ENCODE assay signal across 8 cellular contexts in the genomic region with DNA sequence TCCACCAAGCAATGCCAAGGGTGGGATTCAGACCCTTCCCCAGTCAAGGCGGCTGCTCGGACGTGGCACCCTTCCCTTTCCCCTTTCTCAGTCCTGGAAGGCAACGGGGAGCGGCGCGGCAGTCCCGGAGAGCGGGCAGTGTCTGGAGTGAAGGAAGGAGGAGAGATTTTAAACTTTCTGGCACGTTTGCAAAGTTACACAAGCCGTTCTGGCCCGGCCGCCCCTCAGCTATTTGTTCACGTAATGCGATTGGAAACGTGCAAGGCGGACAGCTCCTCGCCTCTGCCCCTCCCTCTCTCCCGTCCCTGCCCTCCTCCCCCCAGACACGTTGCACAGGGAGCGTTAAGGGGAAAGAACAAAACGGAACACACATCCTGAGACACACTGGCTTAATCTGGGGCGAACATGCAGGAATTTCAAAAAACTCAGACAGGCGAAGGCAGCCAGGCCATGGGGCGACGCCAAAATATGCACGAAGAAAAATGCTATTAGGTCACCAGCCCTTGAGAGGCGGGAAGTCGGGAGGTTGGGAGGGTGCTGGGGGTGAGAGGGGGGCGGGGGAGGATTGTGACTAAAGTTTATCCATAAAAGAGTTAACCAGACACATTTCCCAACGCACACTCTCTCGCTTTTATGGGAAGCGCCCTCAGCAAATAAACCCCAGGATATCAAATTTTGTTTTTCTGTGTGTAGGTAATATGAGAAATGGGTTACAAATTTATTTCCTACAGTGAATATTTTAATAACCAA. TPM values are rescaled to one million over a fixed set of nuclear protein-coding genes. Genes with fewer than 3 reads are reported as not detected.
DNase-seq lines count a peak whose midpoint lies in the region; ATAC-seq, FAIRE-seq and TF ChIP-seq lines count a peak whose summit lies in the region.

A gene with protein sequence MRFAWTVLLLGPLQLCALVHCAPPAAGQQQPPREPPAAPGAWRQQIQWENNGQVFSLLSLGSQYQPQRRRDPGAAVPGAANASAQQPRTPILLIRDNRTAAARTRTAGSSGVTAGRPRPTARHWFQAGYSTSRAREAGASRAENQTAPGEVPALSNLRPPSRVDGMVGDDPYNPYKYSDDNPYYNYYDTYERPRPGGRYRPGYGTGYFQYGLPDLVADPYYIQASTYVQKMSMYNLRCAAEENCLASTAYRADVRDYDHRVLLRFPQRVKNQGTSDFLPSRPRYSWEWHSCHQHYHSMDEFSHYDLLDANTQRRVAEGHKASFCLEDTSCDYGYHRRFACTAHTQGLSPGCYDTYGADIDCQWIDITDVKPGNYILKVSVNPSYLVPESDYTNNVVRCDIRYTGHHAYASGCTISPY (minus strand): TSS at position 144 of the 750 bp plus-strand sequence. CDS start 274 bp downstream, outside the sequence.

- POLR2A ChIA-PET in activated CD4-positive, alpha-beta memory T cell treated with anti-CD3 and anti-CD28 coated beads for 36 hours (lab: Charles Lee): no interaction called here

- H3K4me1 Mint-ChIP-seq in activated CD4-positive, alpha-beta memory T cell treated with anti-CD3 and anti-CD28 coated beads for 36 hours (ENCODE audit: low read depth): peaks cover 17% of the 10 kb centered on the region
- H3K4me1 Mint-ChIP-seq in neural crest cell: peaks cover 20% of the 10 kb centered on the region

- peak; percentile 84 for FAIRE-seq in HTR-8/SVneo (lab: Jason Lieb, UNC)

- H3K27ac Mint-ChIP-seq in activated CD4-positive, alpha-beta memory T cell treated with anti-CD3 and anti-CD28 coated beads for 36 hours: no peak within 1 kb of the TSS
- H3K27ac Mint-ChIP-seq in neural crest cell (ENCODE audit: unreplicated experiment): no peak within 1 kb of the TSS

- H3K27me3 Mint-ChIP-seq in activated CD4-positive, alpha-beta memory T cell treated with anti-CD3 and anti-CD28 coated beads for 36 hours: peaks cover 48% of the 10 kb centered on the region
- H3K27me3 Mint-ChIP-seq in neural crest cell (ENCODE audit: low read depth): peaks cover 42% of the 10 kb centered on the region

- H3K9me3 Mint-ChIP-seq in activated CD4-positive, alpha-beta memory T cell treated with anti-CD3 and anti-CD28 coated beads for 36 hours: no peaks in the 10 kb centered on the region
- no peaks in the 10 kb centered on the region for H3K9me3 Mint-ChIP-seq in neural crest cell

- in situ Hi-C loops in G401 (cut with HindIII; ENCODE audit: low sequenced_read_pairs): no loop called here

- CTCF ChIA-PET in activated CD4-positive, alpha-beta memory T cell treated with anti-CD3 and anti-CD28 coated beads for 36 hours (lab: Charles Lee): no interaction called here

- no peak for ATAC-seq in HG02938 (IDR thresholded peaks at IDR 0.05; ENCODE audit: unreplicated experiment)

- peak within 1 kb of the TSS; percentile 90 to 93 for H3K4me3 ChIP-seq in foreskin fibroblast (ENCODE audit: low read depth in 1 of 2, low read length in 2 of 2)

- H3K36me3 Mint-ChIP-seq in activated CD4-positive, alpha-beta memory T cell treated with anti-CD3 and anti-CD28 coated beads for 36 hours: no peaks in the 10 kb centered on the region
- no peaks in the 10 kb centered on the region for H3K36me3 Mint-ChIP-seq in neural crest cell (ENCODE audit: low read depth)

- TF ChIP-seq CTCF in foreskin fibroblast (IDR thresholded peaks at IDR 0.05; ENCODE audit: low read depth, low read length) (no peak), neural crest cell (conservative IDR thresholded peaks at IDR 0.05) (no peak)

- peak within 1 kb of the TSS; percentile 60 for H3K4me3 Mint-ChIP-seq in activated CD4-positive, alpha-beta memory T cell treated with anti-CD3 and anti-CD28 coated beads for 36 hours
- H3K4me3 Mint-ChIP-seq in neural crest cell: peak within 1 kb of the TSS; percentile 87

- DNase-seq in G401 (ENCODE audit: low spot score) (peak; percentile 14), HTR-8/SVneo (ENCODE audit: insufficient read length, low spot score) (peak; percentile 64), foreskin fibroblast (peak; percentile 97 to 98), neural crest cell (ENCODE audit: low read depth, low spot score) (peak; percentile 30), NCI-H128 (lab: John Stamatoyannopoulos, UW; ENCODE audit: unreplicated experiment) (no peak), GM19238 (ENCODE audit: insufficient read length, low spot score) (no peak)
- DNase-seq in activated CD4-positive, alpha-beta memory T cell treated with anti-CD3 and anti-CD28 coated beads for 36 hours: no peak

- intact Hi-C loops in activated CD4-positive, alpha-beta memory T cell treated with anti-CD3 and anti-CD28 coated beads for 36 hours (cut with micrococcal nuclease): no loop called here

RNA-seq across cellular contexts. Expression of the gene that starts here (rescaled TPM):
- not detected in 2 replicates for total RNA-seq in G401 (2014; rRNA removed; shearing (Covaris generic))
- total RNA-seq in activated CD4-positive, alpha-beta memory T cell treated with anti-CD3 and anti-CD28 coated beads for 36 hours: not detected
- total RNA-seq in neural crest cell: 1.2 and 1.4 TPM in 2 replicates

Comparison
In these comparisons a context has a peak if more than half of its experiments do, and no peak if none do; other contexts are left out.
1. Peak in DNase-seq in G401; RNA of the gene not detected or under 1 TPM.
2. DNase-seq: peak in HTR-8/SVneo (single experiment), foreskin fibroblast (2 of 2) and neural crest cell (single experiment); none in activated CD4-positive, alpha-beta memory T cell treated with anti-CD3 and anti-CD28 coated beads for 36 hours (single experiment), NCI-H128 (single experiment) and GM19238 (single experiment).